In the genomic region with DNA sequence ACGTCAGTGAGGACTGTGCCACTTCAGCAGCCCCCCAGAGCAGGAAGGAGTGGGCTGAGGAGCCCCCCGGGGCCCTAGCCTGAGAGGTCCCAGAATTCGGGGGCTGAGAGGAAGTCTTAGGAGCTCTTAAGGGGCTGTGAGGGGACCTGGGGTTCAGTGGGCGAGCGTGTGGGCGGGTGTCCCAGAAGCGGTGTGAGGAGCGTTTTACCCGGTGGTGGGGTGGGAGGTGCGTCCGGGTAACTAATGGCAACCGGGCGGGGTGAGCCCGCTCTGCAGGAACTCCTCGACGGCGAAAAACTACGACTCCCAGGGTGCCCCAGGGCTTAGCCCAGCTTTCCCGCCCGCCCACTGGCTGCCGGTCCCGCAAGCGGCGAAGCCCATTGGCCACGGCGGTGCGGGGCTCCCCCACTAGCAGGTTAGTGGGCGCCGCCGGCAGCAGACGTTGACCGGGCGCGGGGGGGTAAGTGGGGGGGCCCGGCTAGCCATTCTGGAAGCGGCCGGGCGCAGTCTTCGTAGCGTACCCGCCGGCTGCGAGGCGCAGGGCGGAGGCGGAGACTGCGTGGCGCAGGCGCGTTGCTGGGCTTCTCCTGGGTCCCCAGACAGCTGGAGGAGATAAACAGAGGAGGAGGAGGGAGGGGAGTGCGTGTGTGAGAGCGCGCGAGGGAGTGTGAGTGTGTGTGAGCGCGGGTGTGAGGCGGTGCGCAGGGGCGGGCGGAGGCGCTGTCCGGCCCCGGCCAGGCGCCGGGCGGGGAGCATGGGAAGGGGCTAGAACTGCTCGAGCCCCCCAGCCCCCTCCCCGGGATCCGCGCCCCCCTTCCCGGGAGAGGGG, we compare ENCODE assay signal across 8 cellular contexts. TPM values are rescaled to one million over a fixed set of nuclear protein-coding genes. Genes with fewer than 3 reads are reported as not detected.
DNase-seq lines count a peak whose midpoint lies in the region; ATAC-seq and TF ChIP-seq lines count a peak whose summit lies in the region.

Gene WDTC1, plus strand, starts transcription at position 579 of the 829 bp plus-strand sequence. CDS start 26,423 bp downstream, outside the sequence.

- intact Hi-C loops in dendritic cell treated with granulocyte-macrophage colony-stimulating factor and Interleukin-4, amounts not matched to agents 40 ng/mL and 50 ng/mL, for 4 days (cut with micrococcal nuclease): no loop called here
- intact Hi-C loops in left lung (cut with DNase I): no loop called here

- H3K27ac ChIP-seq in C4-2B (peak within 1 kb of the TSS; percentile 68), left lung (peak within 1 kb of the TSS; percentile 67 to 84)

- no peak for TF ChIP-seq CTCF in C4-2B (conservative IDR thresholded peaks at IDR 0.05)
- no peak for TF ChIP-seq CTCF in left lung (IDR thresholded peaks at IDR 0.05)

- H3K36me3 Mint-ChIP-seq in dendritic cell treated with granulocyte-macrophage colony-stimulating factor and Interleukin-4, amounts not matched to agents 40 ng/mL and 50 ng/mL, for 4 days (ENCODE audit: low read depth): peaks cover 14% of the 10 kb centered on the region

- peaks cover 39% of the 10 kb centered on the region for H3K4me1 Mint-ChIP-seq in dendritic cell treated with granulocyte-macrophage colony-stimulating factor and Interleukin-4, amounts not matched to agents 40 ng/mL and 50 ng/mL, for 4 days (ENCODE audit: low read depth)

- peak; percentile 85 for DNase-seq in NCI-H774 (lab: John Stamatoyannopoulos, UW)
- DNase-seq in activated CD4-positive, alpha-beta T cell treated with anti-CD3 and anti-CD28 coated beads, Interleukin-2, amount 50 U/mL, for 4 hours: peak; percentile 96 to 97
- DNase-seq in left lung: peak; percentile 98 to 99
- DNase-seq in stimulated activated CD4-positive, alpha-beta T cell treated with anti-CD3 and anti-CD28 coated beads, Interleukin-2, amount 100 ng/mL, for 48 hours: peak; percentile 94 to 96

- H3K27ac Mint-ChIP-seq in dendritic cell treated with granulocyte-macrophage colony-stimulating factor and Interleukin-4, amounts not matched to agents 40 ng/mL and 50 ng/mL, for 4 days: peak within 1 kb of the TSS; percentile 84

- H3K4me3 Mint-ChIP-seq in dendritic cell treated with granulocyte-macrophage colony-stimulating factor and Interleukin-4, amounts not matched to agents 40 ng/mL and 50 ng/mL, for 4 days: peak within 1 kb of the TSS; percentile 88

- H3K9me3 Mint-ChIP-seq in dendritic cell treated with granulocyte-macrophage colony-stimulating factor and Interleukin-4, amounts not matched to agents 40 ng/mL and 50 ng/mL, for 4 days: no peaks in the 10 kb centered on the region

- ATAC-seq in GM19395 (IDR thresholded peaks at IDR 0.05; ENCODE audit: unreplicated experiment) (peak; percentile 83), HG03565 (IDR thresholded peaks at IDR 0.05; ENCODE audit: unreplicated experiment) (peak; percentile 90), left lung (peak; percentile 98)

- H3K4me3 ChIP-seq in left lung: peak within 1 kb of the TSS; percentile 79 to 97

- H3K36me3 ChIP-seq in left lung: no peaks in the 10 kb centered on the region

- H3K27me3 Mint-ChIP-seq in dendritic cell treated with granulocyte-macrophage colony-stimulating factor and Interleukin-4, amounts not matched to agents 40 ng/mL and 50 ng/mL, for 4 days: no peaks in the 10 kb centered on the region

- no peaks in the 10 kb centered on the region for H3K9me3 ChIP-seq in left lung

- H3K4me1 ChIP-seq in left lung: peaks cover 8 to 29% of the 10 kb centered on the region in 2 donors

- no peaks in the 10 kb centered on the region for H3K27me3 ChIP-seq in left lung

RNA-seq across cellular contexts. Expression of gene WDTC1, which starts in this region (rescaled TPM):
- total RNA-seq in left lung: 10 to 100 TPM; 34.2 to 39.6 TPM

Comparison
In these comparisons a context has a peak if more than half of its experiments do, and no peak if none do; other contexts are left out.
1. Peak in every context shown above with its lines: DNase-seq, ATAC-seq, H3K4me3 ChIP-seq and H3K27ac ChIP-seq.